Comparison of ENCODE assay signal across 14 cellular contexts in the genomic region with DNA sequence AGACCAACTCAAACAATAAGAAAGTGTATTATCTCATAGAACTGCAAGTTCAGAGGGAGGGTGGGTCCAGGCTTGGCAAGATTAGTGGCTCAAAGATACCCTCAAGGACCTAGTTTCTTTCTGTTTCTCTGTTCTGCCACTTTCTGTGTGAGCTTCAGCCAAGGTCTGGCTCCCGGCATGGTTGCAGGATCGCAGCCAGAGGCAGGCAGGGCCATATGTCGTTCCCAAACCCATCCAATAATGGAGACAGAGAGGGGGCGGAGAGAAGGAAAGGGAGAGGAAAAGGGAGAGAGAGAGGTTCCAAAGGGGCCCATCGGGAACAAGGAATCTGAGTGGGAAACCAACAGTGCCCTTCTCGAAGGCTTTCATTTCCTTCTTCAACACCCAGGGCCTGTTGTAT.
DNase-seq lines count a peak whose midpoint lies in the region; ATAC-seq and TF ChIP-seq lines count a peak whose summit lies in the region.
"Had no signal": no experiment of that assay in that cellular context is flagged by ENCODE, and none has a peak within 500 bp of the region (broad histone marks: within the 10 kb centered on the region; RNA-seq: fewer than 3 reads in every experiment).

No MANE protein-coding gene starts in this region.

- peak; percentile 29; the same call in 1 of the 2 replicates for ATAC-seq in Panc1
- no peak for ATAC-seq in psoas muscle
- ATAC-seq: activated CD8-positive, alpha-beta memory T cell treated with anti-CD3 and anti-CD28 coated beads, Interleukin-2, amount 10 ng/mL, durations not matched to agents 7 days and 5 days had no signal

- H3K27ac Mint-ChIP-seq in activated CD4-positive, alpha-beta T cell treated with anti-CD3 and anti-CD28 coated beads, Interleukin-2, amount 10 ng/mL, durations not matched to agents 24 days and 14 days = peak overlapping the region; percentile 56
- H3K27ac Mint-ChIP-seq: activated CD8-positive, alpha-beta memory T cell treated with anti-CD3 and anti-CD28 coated beads, Interleukin-2, amount 10 ng/mL, durations not matched to agents 7 days and 5 days had no signal

- peaks cover 12% of the 10 kb centered on the region for H3K4me1 ChIP-seq in Panc1 (ENCODE audit: control insufficient read depth, insufficient read depth, low read length)
- no peaks in the 10 kb centered on the region for H3K4me1 ChIP-seq in fibroblast of lung (ENCODE audit: control insufficient read depth, extremely low read depth, insufficient read depth, low read length)
- peaks cover 16 to 40% (median 32%) of the 10 kb centered on the region in 4 donors for H3K4me1 ChIP-seq in stomach
- no peaks in the 10 kb centered on the region for H3K4me1 ChIP-seq in Karpas-422 (ENCODE audit: low read length)
- H3K4me1 ChIP-seq in psoas muscle = no peaks in the 10 kb centered on the region

- no peak overlapping the region for H3K9ac ChIP-seq in fibroblast of lung (ENCODE audit: insufficient read depth, low read length)
- no peak overlapping the region for H3K9ac ChIP-seq in Karpas-422 (ENCODE audit: low read length)

- H3K4me2 ChIP-seq in fibroblast of lung (ENCODE audit: extremely low read depth, insufficient read depth, low read length) (peak overlapping the region; percentile 9), Karpas-422 (ENCODE audit: low read depth, low read length, poor library complexity, severe bottlenecking) (no peak overlapping the region)

- H3K9me2 ChIP-seq in Karpas-422 (replicated peaks; ENCODE audit: insufficient read depth, low read length) = no peaks in the 10 kb centered on the region

- intact Hi-C loops in activated CD4-positive, alpha-beta T cell treated with anti-CD3 and anti-CD28 coated beads, Interleukin-2, amount 10 ng/mL, durations not matched to agents 24 days and 14 days (cut with micrococcal nuclease) = loop anchor here (1.0 to 5.0 kb wide), 5 partner anchors 171 to 522 kb away; no protein-coding TSS in a partner anchor
- intact Hi-C loops in Panc1 (cut with micrococcal nuclease; ENCODE audit: unreplicated experiment) = loop anchor here (10.0 kb wide), 2 partner anchors 169 to 509 kb away; a partner anchor contains a TSS
- intact Hi-C loops in stomach (cut with DNase I; ENCODE audit: low total_unique reads) = loop anchor here (10.0 kb wide), 2 partner anchors 169 to 519 kb away; a partner anchor contains a TSS
- intact Hi-C loops in psoas muscle (cut with DNase I) = loop anchor here (5.0 to 10.0 kb wide), 4 partner anchors 169 to 519 kb away; a partner anchor contains a TSS

- POLR2A ChIA-PET in Panc1 (lab: Charles Lee) = no interaction called here

- 34 to 42% (median 35%) methylated on average over 6 of the region's 6 CpGs for WGBS in stomach, 5 donors
- 37 to 53% (median 49%) methylated on average over 6 of the region's 6 CpGs for WGBS in psoas muscle, 3 donors

- H3K9me3 ChIP-seq in Panc1 (ENCODE audit: control insufficient read depth, insufficient read depth, low read depth, low read length) = no peaks in the 10 kb centered on the region
- no peaks in the 10 kb centered on the region for H3K9me3 ChIP-seq in fibroblast of lung (ENCODE audit: control insufficient read depth, insufficient read depth, low read depth, low read length)
- no peaks in the 10 kb centered on the region for H3K9me3 ChIP-seq in stomach
- no peaks in the 10 kb centered on the region for H3K9me3 ChIP-seq in Karpas-422 (ENCODE audit: low read length)
- no peaks in the 10 kb centered on the region for H3K9me3 ChIP-seq in psoas muscle
- H3K9me3 ChIP-seq: esophagus muscularis mucosa, SJSA1 had no signal

- TF ChIP-seq POLR2A in stomach (IDR thresholded peaks at IDR 0.05) = no peak

- H3K27me3 ChIP-seq in Panc1 (ENCODE audit: control insufficient read depth, insufficient read depth, low read length) (no peaks in the 10 kb centered on the region), fibroblast of lung (ENCODE audit: control insufficient read depth, insufficient read depth, low read length) (no peaks in the 10 kb centered on the region), stomach (no peaks in the 10 kb centered on the region), Karpas-422 (ENCODE audit: low read length) (no peaks in the 10 kb centered on the region), psoas muscle (ENCODE audit: insufficient read depth in 3 of 3, low read length in 2 of 3) (no peaks in the 10 kb centered on the region)
- H3K27me3 ChIP-seq: esophagus muscularis mucosa, SJSA1 had no signal

- H3K4me1 Mint-ChIP-seq in activated CD4-positive, alpha-beta T cell treated with anti-CD3 and anti-CD28 coated beads, Interleukin-2, amount 10 ng/mL, durations not matched to agents 24 days and 14 days = peaks cover 14% of the 10 kb centered on the region

- H4K20me1 ChIP-seq in fibroblast of lung (ENCODE audit: control insufficient read depth, extremely low read depth, insufficient read depth, low read length) (no peaks in the 10 kb centered on the region), Karpas-422 (ENCODE audit: insufficient read depth, low read depth, low read length) (no peaks in the 10 kb centered on the region)

- H3K36me3 Mint-ChIP-seq in activated CD4-positive, alpha-beta T cell treated with anti-CD3 and anti-CD28 coated beads, Interleukin-2, amount 10 ng/mL, durations not matched to agents 24 days and 14 days (ENCODE audit: low read depth) = no peaks in the 10 kb centered on the region
- H3K36me3 Mint-ChIP-seq: activated CD8-positive, alpha-beta memory T cell treated with anti-CD3 and anti-CD28 coated beads, Interleukin-2, amount 10 ng/mL, durations not matched to agents 7 days and 5 days had no signal

- in situ Hi-C loops in Panc1 (cut with HindIII; ENCODE audit: low pct_unique_long_range_greater_than_20kb, low sequenced_read_pairs) = no loop called here

- TF ChIP-seq CTCF in Panc1 (IDR thresholded peaks at IDR 0.05) (no peak), fibroblast of lung (conservative IDR thresholded peaks at IDR 0.05 in 1 of 2, IDR thresholded peaks at IDR 0.05 in 1 of 2; ENCODE audit: low read depth in 1 of 2, low read length in 2 of 2) (no peak), stomach (IDR thresholded peaks at IDR 0.05) (no peak), psoas muscle (IDR thresholded peaks at IDR 0.05) (no peak)

- peak overlapping the region; percentile 51 for H2AFZ ChIP-seq in fibroblast of lung (ENCODE audit: low read length)
- H2AFZ ChIP-seq in Karpas-422 (ENCODE audit: low read length) = no peak overlapping the region

- CTCF ChIA-PET in Panc1 (lab: Charles Lee) = interaction anchor here (0.6 kb wide), 1 partner anchor 12 kb away, joined by 3 read pairs; no protein-coding TSS in a partner anchor

- no TSS peak for BruUV-seq in Panc1 (replicated peaks; lab: Mats Ljungman, UMichigan)

- H3K79me2 ChIP-seq in fibroblast of lung (ENCODE audit: control insufficient read depth, insufficient read depth, low read length) (no peaks in the 10 kb centered on the region), Karpas-422 (ENCODE audit: low read length) (no peaks in the 10 kb centered on the region)

- H3K27ac ChIP-seq in Panc1 (ENCODE audit: low read length) (peak overlapping the region; percentile 4; the same call in 1 of the 2 replicates), fibroblast of lung (ENCODE audit: insufficient read depth, low read length) (no peak overlapping the region), stomach (peak overlapping the region in 4 of 5 donors; percentile 38 to 77 (median 55)), Karpas-422 (ENCODE audit: low read length) (no peak overlapping the region), psoas muscle (no peak overlapping the region)
- H3K27ac ChIP-seq: SJSA1 had no signal

- no peak for TF ChIP-seq EP300 in stomach (IDR thresholded peaks at IDR 0.05)

- H3K4me3 Mint-ChIP-seq in activated CD4-positive, alpha-beta T cell treated with anti-CD3 and anti-CD28 coated beads, Interleukin-2, amount 10 ng/mL, durations not matched to agents 24 days and 14 days = no peak overlapping the region
- H3K4me3 Mint-ChIP-seq: activated CD8-positive, alpha-beta memory T cell treated with anti-CD3 and anti-CD28 coated beads, Interleukin-2, amount 10 ng/mL, durations not matched to agents 7 days and 5 days; neural crest cell; stimulated activated naive CD8-positive, alpha-beta T cell treated with anti-CD3 and anti-CD28 coated beads, Interleukin-15, amount 100 ng/mL, for 72 hours had no signal

- no peak for DNase-seq in activated CD4-positive, alpha-beta T cell treated with anti-CD3 and anti-CD28 coated beads, Interleukin-2, amount 10 ng/mL, durations not matched to agents 24 days and 14 days
- no peak for DNase-seq in activated CD4-positive, alpha-beta T cell treated with anti-CD3 and anti-CD28 coated beads, Interleukin-2, amount 50 U/mL, for 48 hours
- no peak for DNase-seq in Panc1 (ENCODE audit: low read depth, low spot score)
- no peak for DNase-seq in fibroblast of lung (ENCODE audit: low read depth in 2 of 2)
- DNase-seq in stomach = no peak
- DNase-seq in Karpas-422 = no peak
- no peak for DNase-seq in psoas muscle
- DNase-seq in activated CD4-positive, alpha-beta T cell treated with anti-CD3 and anti-CD28 coated beads, Interleukin-2, amount 50 U/mL, for 1 hour = no peak
- DNase-seq: activated CD8-positive, alpha-beta memory T cell treated with anti-CD3 and anti-CD28 coated beads, Interleukin-2, amount 10 ng/mL, durations not matched to agents 7 days and 5 days; cortex of kidney; stimulated activated naive CD8-positive, alpha-beta T cell treated with anti-CD3 and anti-CD28 coated beads, Interleukin-15, amount 100 ng/mL, for 72 hours had no signal

- H3K27me3 Mint-ChIP-seq in activated CD4-positive, alpha-beta T cell treated with anti-CD3 and anti-CD28 coated beads, Interleukin-2, amount 10 ng/mL, durations not matched to agents 24 days and 14 days = peaks cover 9% of the 10 kb centered on the region

- H3K4me3 ChIP-seq in Panc1 (ENCODE audit: low read depth in 2 of 2, low read length in 2 of 2) = peak overlapping the region in 1 of 2 experiments; percentile 26; a peak in 1 of 4 replicates
- peak overlapping the region in 2 of 4 experiments; percentile 40 to 45 for H3K4me3 ChIP-seq in fibroblast of lung (replicated peaks in 1 of 4; ENCODE audit: control extremely low read depth in 1 of 4, insufficient read depth in 1 of 4, low read depth in 3 of 4, low read length in 4 of 4)
- peak overlapping the region in 2 of 4 donors; percentile 8 to 11 for H3K4me3 ChIP-seq in stomach
- no peak overlapping the region for H3K4me3 ChIP-seq in Karpas-422 (ENCODE audit: low read length)
- H3K4me3 ChIP-seq in psoas muscle = no peak overlapping the region
- H3K4me3 ChIP-seq: esophagus muscularis mucosa, SJSA1 had no signal

- no peaks in the 10 kb centered on the region for H3K36me3 ChIP-seq in Panc1 (ENCODE audit: control insufficient read depth, insufficient read depth, low read length)
- no peaks in the 10 kb centered on the region for H3K36me3 ChIP-seq in fibroblast of lung (ENCODE audit: control insufficient read depth, insufficient read depth, low read length)
- H3K36me3 ChIP-seq in stomach = no peaks in the 10 kb centered on the region
- no peaks in the 10 kb centered on the region for H3K36me3 ChIP-seq in Karpas-422 (ENCODE audit: insufficient read depth, low read length)
- no peaks in the 10 kb centered on the region for H3K36me3 ChIP-seq in psoas muscle (ENCODE audit: insufficient read depth in 1 of 2, low read depth in 1 of 2)
- H3K36me3 ChIP-seq: esophagus muscularis mucosa, SJSA1 had no signal

- H3K9me3 Mint-ChIP-seq in activated CD4-positive, alpha-beta T cell treated with anti-CD3 and anti-CD28 coated beads, Interleukin-2, amount 10 ng/mL, durations not matched to agents 24 days and 14 days = no peaks in the 10 kb centered on the region
- H3K9me3 Mint-ChIP-seq: neural crest cell; stimulated activated naive CD8-positive, alpha-beta T cell treated with anti-CD3 and anti-CD28 coated beads, Interleukin-15, amount 100 ng/mL, for 72 hours had no signal

Comparison
In these comparisons a context has a peak if more than half of its experiments do, and no peak if none do; other contexts are left out.
1. H3K27ac ChIP-seq: peak in Panc1 (single experiment) and stomach (4 of 5); none in fibroblast of lung (single experiment), Karpas-422 (single experiment) and psoas muscle (single experiment).